8 cellular contexts compared by ENCODE assay signal in the genomic region with DNA sequence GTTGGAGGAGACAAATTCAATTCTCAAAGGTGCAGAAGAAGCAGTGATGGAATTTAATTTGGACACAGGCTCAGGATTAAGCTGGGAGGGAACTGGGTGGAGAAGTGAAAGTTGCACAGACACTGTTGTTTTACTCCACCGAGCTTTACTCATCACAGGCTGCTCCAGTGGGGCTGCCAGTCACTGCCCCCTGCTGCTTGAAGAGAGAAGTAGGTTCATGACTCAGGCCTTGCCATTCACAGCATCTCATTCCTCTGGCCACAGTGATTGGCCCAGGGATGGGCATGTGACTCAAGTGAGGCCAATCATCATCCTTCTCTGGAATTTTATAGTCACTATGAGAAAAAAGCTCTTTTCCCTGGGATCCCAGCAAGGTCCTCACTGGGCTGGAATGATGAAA. TPM values are rescaled to one million over a fixed set of nuclear protein-coding genes. Genes with fewer than 3 reads are reported as not detected.
DNase-seq lines count a peak whose midpoint lies in the region; ATAC-seq and TF ChIP-seq lines count a peak whose summit lies in the region.

No MANE protein-coding gene starts in this region.

- H3K27me3 ChIP-seq in BE2C (no peaks in the 10 kb centered on the region), neural progenitor cell (no peaks in the 10 kb centered on the region), gastrocnemius medialis (no peaks in the 10 kb centered on the region)

- H3K4me1 ChIP-seq in BE2C (peaks cover 23% of the 10 kb centered on the region), neural progenitor cell (no peaks in the 10 kb centered on the region), gastrocnemius medialis (no peaks in the 10 kb centered on the region)

- H3K4me3 ChIP-seq in BE2C (ENCODE audit: low read depth, low read length) = no peak overlapping the region
- no peak overlapping the region for H3K4me3 ChIP-seq in cardiac fibroblast (replicated peaks in 1 of 2; ENCODE audit: low read depth in 2 of 2, low read length in 2 of 2)
- no peak overlapping the region for H3K4me3 ChIP-seq in neural progenitor cell
- no peak overlapping the region for H3K4me3 ChIP-seq in gastrocnemius medialis

- H3K36me3 ChIP-seq in BE2C (peaks cover 69% of the 10 kb centered on the region), neural progenitor cell (no peaks in the 10 kb centered on the region), gastrocnemius medialis (no peaks in the 10 kb centered on the region)

- H3K27ac ChIP-seq in neural progenitor cell (no peak overlapping the region), gastrocnemius medialis (no peak overlapping the region)

- ATAC-seq in GM18861 (IDR thresholded peaks at IDR 0.05; ENCODE audit: unreplicated experiment) (peak; percentile 56), HG03103 (IDR thresholded peaks at IDR 0.05; ENCODE audit: low read depth, unreplicated experiment) (peak; percentile 72), SK-N-SH treated with all-trans-retinoic acid at 6 μM for 48 hours (peak; percentile 69; the same call in 2 of the 3 replicates), gastrocnemius medialis (no peak)

- no peaks in the 10 kb centered on the region for H3K9me3 ChIP-seq in BE2C
- H3K9me3 ChIP-seq in neural progenitor cell (ENCODE audit: low read depth) = no peaks in the 10 kb centered on the region
- no peaks in the 10 kb centered on the region for H3K9me3 ChIP-seq in gastrocnemius medialis

- H3K27ac Mint-ChIP-seq in neural progenitor cell = no peak overlapping the region

- TF ChIP-seq CTCF in BE2C (IDR thresholded peaks at IDR 0.05; ENCODE audit: low read depth, low read length) = peak; percentile 77
- TF ChIP-seq CTCF in cardiac fibroblast (IDR thresholded peaks at IDR 0.05; ENCODE audit: low read depth, low read length) = peak; percentile 23
- peak; percentile 40 for TF ChIP-seq CTCF in neural progenitor cell (IDR thresholded peaks at IDR 0.05)
- TF ChIP-seq CTCF in gastrocnemius medialis (IDR thresholded peaks at IDR 0.05 in 4 of 5, conservative IDR thresholded peaks at IDR 0.05 in 1 of 5) = no peak

- intact Hi-C loops in gastrocnemius medialis (cut with DNase I; ENCODE audit: low total_unique reads) = no loop called here

- no peak overlapping the region for H3K4me2 ChIP-seq in neural progenitor cell

- H3F3A ChIP-seq in neural progenitor cell (ENCODE audit: low read depth) = no peaks in the 10 kb centered on the region

- no peak overlapping the region for H3K4me3 Mint-ChIP-seq in neural progenitor cell

- peaks cover 4% of the 10 kb centered on the region for H3K79me2 ChIP-seq in neural progenitor cell (ENCODE audit: low read depth)

- no peak overlapping the region for H3K9ac ChIP-seq in neural progenitor cell

- no peaks in the 10 kb centered on the region for H3K9me3 Mint-ChIP-seq in neural progenitor cell

- H4K20me1 ChIP-seq in neural progenitor cell (ENCODE audit: low read depth) = no peaks in the 10 kb centered on the region

- peaks cover 3% of the 10 kb centered on the region for H3K27me3 Mint-ChIP-seq in neural progenitor cell (ENCODE audit: insufficient read depth, low read depth)

- TF ChIP-seq POLR2A in gastrocnemius medialis (IDR thresholded peaks at IDR 0.05) = no peak

- DNase-seq in BE2C (peak; percentile 77), cardiac fibroblast (ENCODE audit: low read depth in 2 of 2) (peak in 1 of 2 donors; percentile 28), neural progenitor cell (ENCODE audit: low spot score) (peak; percentile 56), NCI-H226 (no peak), gastrocnemius medialis (no peak)

- H3K4me1 Mint-ChIP-seq in neural progenitor cell = no peaks in the 10 kb centered on the region

- no peak overlapping the region for H2AFZ ChIP-seq in neural progenitor cell (replicated peaks)

- in situ Hi-C loops in gastrocnemius medialis (cut with MboI; ENCODE audit: low sequenced_read_pairs in 4 of 4) = loop anchor here in 1 of 4 donors (10.0 kb wide), 1 partner anchor 258 kb away; no protein-coding TSS in a partner anchor

- H3K36me3 Mint-ChIP-seq in neural progenitor cell = no peaks in the 10 kb centered on the region

TF ChIP-seq in SK-N-SH treated with all-trans-retinoic acid at 6 μM for 48 hours, 23 proteins besides CTCF, POLR2A, EP300 and RAD21:
- TF ChIP-seq, protein P1, sequence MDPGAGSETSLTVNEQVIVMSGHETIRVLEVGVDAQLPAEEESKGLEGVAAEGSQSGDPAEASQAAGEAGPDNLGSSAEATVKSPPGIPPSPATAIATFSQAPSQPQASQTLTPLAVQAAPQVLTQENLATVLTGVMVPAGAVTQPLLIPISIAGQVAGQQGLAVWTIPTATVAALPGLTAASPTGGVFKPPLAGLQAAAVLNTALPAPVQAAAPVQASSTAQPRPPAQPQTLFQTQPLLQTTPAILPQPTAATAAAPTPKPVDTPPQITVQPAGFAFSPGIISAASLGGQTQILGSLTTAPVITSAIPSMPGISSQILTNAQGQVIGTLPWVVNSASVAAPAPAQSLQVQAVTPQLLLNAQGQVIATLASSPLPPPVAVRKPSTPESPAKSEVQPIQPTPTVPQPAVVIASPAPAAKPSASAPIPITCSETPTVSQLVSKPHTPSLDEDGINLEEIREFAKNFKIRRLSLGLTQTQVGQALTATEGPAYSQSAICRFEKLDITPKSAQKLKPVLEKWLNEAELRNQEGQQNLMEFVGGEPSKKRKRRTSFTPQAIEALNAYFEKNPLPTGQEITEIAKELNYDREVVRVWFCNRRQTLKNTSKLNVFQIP (CRISPR knock-in tag; IDR thresholded peaks at IDR 0.05; ENCODE audit: borderline replicate concordance, low read depth) = no peak

RNA-seq across cellular contexts. Expression of gene GNAO1, which starts 11.8 kb away (rescaled TPM):
- polyA plus RNA-seq in BE2C (2012; ENCODE audit: insufficient read depth, insufficient read length, low read depth) = 116 TPM
- 1.9 and 3.2 TPM in 2 replicates for total RNA-seq in neural progenitor cell (ENCODE audit: low replicate concordance)
- total RNA-seq in gastrocnemius medialis = 1 to 10 TPM in 2 of 4 donors, under 1 TPM in 2; 0.25 to 2.0 (median 0.79) TPM

Comparison
In these comparisons a context has a peak if more than half of its experiments do, and no peak if none do; other contexts are left out.
1. DNase-seq: peak in BE2C (single experiment) and neural progenitor cell (single experiment); none in NCI-H226 (single experiment) and gastrocnemius medialis (0 of 2).
2. CTCF ChIP-seq: peak in BE2C (single experiment), cardiac fibroblast (single experiment) and neural progenitor cell (single experiment); none in gastrocnemius medialis (0 of 5).
3. ATAC-seq: peak in GM18861 (single experiment), HG03103 (single experiment) and SK-N-SH treated with all-trans-retinoic acid at 6 μM for 48 hours (single experiment); none in gastrocnemius medialis (0 of 2).